Comparison of ENCODE assay signal across 35 cellular contexts in genomic region chr13:47374741-47375140, GRCh38.
DNase-seq lines count a peak whose midpoint lies in the region; ATAC-seq, FAIRE-seq and TF ChIP-seq lines count a peak whose summit lies in the region.
"Had no signal": no experiment of that assay in that cellular context is flagged by ENCODE, and none has a peak within 500 bp of the region (broad histone marks: within the 10 kb centered on the region; RNA-seq: fewer than 3 reads in every experiment).

No MANE protein-coding gene starts in this region.

- H3K36me3 ChIP-seq in HepG2 (replicated peaks in 1 of 2; ENCODE audit: control insufficient read depth in 1 of 2, insufficient read depth in 2 of 2, low read length in 2 of 2) (no peaks in the 10 kb centered on the region), right lobe of liver (no peaks in the 10 kb centered on the region), GM12878 (ENCODE audit: control insufficient read depth in 2 of 2, insufficient read depth in 2 of 2, low read length in 1 of 2) (no peaks in the 10 kb centered on the region), tibial artery (no peaks in the 10 kb centered on the region)
- H3K36me3 ChIP-seq: BE2C; BLaER1; BLaER1 treated with 17β-estradiol and CSF1 and Interleukin-3, amounts not matched to agents 10 nM and 100 nM had no signal

- in situ Hi-C loops in HepG2 (cut with HindIII; ENCODE audit: extremely low pct_ligation_motif_present, low pct_unique_long_range_greater_than_20kb), result no loop called here
- in situ Hi-C loops in GM12878 (cut with MboI), result no loop called here

- H3K27ac Mint-ChIP-seq in WTC11, result no peak overlapping the region
- H3K27ac Mint-ChIP-seq: B cell; CD14-positive monocyte; CD4-positive, alpha-beta memory T cell; CD4-positive, alpha-beta T cell; CD4-positive, CD25-positive, alpha-beta regulatory T cell; CD8-positive, alpha-beta memory T cell; CD8-positive, alpha-beta T cell had no signal

- H4K20me1 ChIP-seq in HepG2 (ENCODE audit: insufficient read depth, low read length), result no peaks in the 10 kb centered on the region
- H4K20me1 ChIP-seq in GM12878 (ENCODE audit: control insufficient read depth, insufficient read depth), result no peaks in the 10 kb centered on the region
- H4K20me1 ChIP-seq: BLaER1; BLaER1 treated with 17β-estradiol and CSF1 and Interleukin-3, amounts not matched to agents 10 nM and 100 nM had no signal

- H3K9me3 ChIP-seq in HepG2 (ENCODE audit: low read length) (peaks cover 26% of the 10 kb centered on the region), right lobe of liver (no peaks in the 10 kb centered on the region), GM12878 (replicated peaks; ENCODE audit: control insufficient read depth, insufficient read depth, low read length) (no peaks in the 10 kb centered on the region), tibial artery (peaks cover 0 to 14% (median under 1%) of the 10 kb centered on the region in 3 donors)
- H3K9me3 ChIP-seq: A549, BE2C, BLaER1 had no signal

- WGBS in HepG2 (ENCODE audit: low lambda C conversion rate), result 0% methylated on average over 1 of the region's 1 CpG
- 20% methylated on average over 1 of the region's 1 CpG for WGBS in right lobe of liver (ENCODE audit: insufficient coverage, low coverage, low lambda C conversion rate, missing lambda C conversion rate)
- 0% methylated on average over 1 of the region's 1 CpG for WGBS in GM12878 (ENCODE audit: insufficient coverage, insufficient replicate concordance, low lambda C conversion rate, missing lambda C conversion rate)

- H3K27me3 Mint-ChIP-seq in WTC11 (ENCODE audit: low read depth), result no peaks in the 10 kb centered on the region
- H3K27me3 Mint-ChIP-seq: B cell; CD4-positive, alpha-beta memory T cell; CD4-positive, alpha-beta T cell; CD4-positive, CD25-positive, alpha-beta regulatory T cell; CD8-positive, alpha-beta memory T cell had no signal

- H3K4me3 ChIP-seq in HepG2 (replicated peaks in 1 of 3; ENCODE audit: insufficient read depth in 1 of 3, low read depth in 2 of 3, low read length in 3 of 3) (no peak overlapping the region), right lobe of liver (no peak overlapping the region), GM12878 (no peak overlapping the region), tibial artery (no peak overlapping the region)
- H3K4me3 ChIP-seq: A549; BLaER1; BLaER1 treated with 17β-estradiol and CSF1 and Interleukin-3, amounts not matched to agents 10 nM and 100 nM had no signal

- no peak overlapping the region for H3K4me2 ChIP-seq in HepG2 (ENCODE audit: low read depth, low read length)
- H3K4me2 ChIP-seq in GM12878 (ENCODE audit: control insufficient read depth, insufficient read depth), result no peak overlapping the region
- H3K4me2 ChIP-seq: A549; BLaER1; BLaER1 treated with 17β-estradiol and CSF1 and Interleukin-3, amounts not matched to agents 10 nM and 100 nM had no signal

- TF ChIP-seq EP300 in HepG2 (IDR thresholded peaks at IDR 0.05; ENCODE audit: low read depth in 2 of 2, low read length in 2 of 2) (no peak), HepG2 (CRISPR knock-in tag; IDR thresholded peaks at IDR 0.05; ENCODE audit: borderline replicate concordance) (no peak), GM12878 (IDR thresholded peaks at IDR 0.05; ENCODE audit: borderline replicate concordance in 1 of 2, control insufficient read depth in 1 of 2, low read depth in 2 of 2, low read length in 2 of 2) (no peak)

- POLR2A ChIA-PET in HepG2 (lab: Yijun Ruan, JAX) (no interaction called here), WTC11 (lab: Charles Lee) (no interaction called here), GM12878 (lab: Charles Lee) (no interaction called here)

- H3K9ac ChIP-seq in HepG2 (ENCODE audit: insufficient read depth, low read depth, low read length) (no peak overlapping the region), GM12878 (ENCODE audit: control insufficient read depth, insufficient read depth, low read length) (no peak overlapping the region)
- H3K9ac ChIP-seq: BLaER1; BLaER1 treated with 17β-estradiol and CSF1 and Interleukin-3, amounts not matched to agents 10 nM and 100 nM had no signal

- TF ChIP-seq RAD21 in HepG2 (CRISPR knock-in tag; IDR thresholded peaks at IDR 0.05) (no peak), GM12878 (IDR thresholded peaks at IDR 0.05; ENCODE audit: insufficient read depth, low read depth, low read length) (no peak)

- RAD21 ChIA-PET in GM12878 (lab: Charles Lee; ENCODE audit: unreplicated experiment), result no interaction called here

- H3K4me1 ChIP-seq in HepG2 (ENCODE audit: insufficient read depth, low read length) (no peaks in the 10 kb centered on the region), right lobe of liver (no peaks in the 10 kb centered on the region), GM12878 (ENCODE audit: control insufficient read depth, insufficient read depth, low read length) (no peaks in the 10 kb centered on the region), tibial artery (peaks cover 0 to 7% (median 0%) of the 10 kb centered on the region in 4 donors)
- H3K4me1 ChIP-seq: A549; BE2C; BLaER1; BLaER1 treated with 17β-estradiol and CSF1 and Interleukin-3, amounts not matched to agents 10 nM and 100 nM; Caco-2 had no signal

- CTCF ChIA-PET in HepG2 (lab: Yijun Ruan, JAX; ENCODE audit: low intra/inter-chr PET ratio, low total read pairs), result no interaction called here
- CTCF ChIA-PET in WTC11 (lab: Charles Lee), result no interaction called here
- CTCF ChIA-PET in GM12878 (lab: Yijun Ruan, JAX), result no interaction called here

- TF ChIP-seq POLR2A in HepG2 (IDR thresholded peaks at IDR 0.05; ENCODE audit: insufficient read depth in 1 of 2, low read depth in 2 of 2, low read length in 2 of 2), result no peak
- TF ChIP-seq POLR2A in right lobe of liver (IDR thresholded peaks at IDR 0.05), result no peak
- TF ChIP-seq POLR2A in GM12878 (IDR thresholded peaks at IDR 0.05; ENCODE audit: low read depth, low read length), result no peak

- TF ChIP-seq CTCF in HepG2 (CRISPR knock-in tag; IDR thresholded peaks at IDR 0.05) (no peak), right lobe of liver (IDR thresholded peaks at IDR 0.05) (no peak), WTC11 (IDR thresholded peaks at IDR 0.05) (no peak), GM12878 (IDR thresholded peaks at IDR 0.05 in 2 of 3, conservative IDR thresholded peaks at IDR 0.05 in 1 of 3; ENCODE audit: control insufficient read depth in 2 of 3, extremely low read depth in 1 of 3, insufficient read depth in 1 of 3, low read depth in 3 of 3, low read length in 3 of 3) (no peak), tibial artery (IDR thresholded peaks at IDR 0.05) (no peak)

- H3K79me2 ChIP-seq in HepG2 (ENCODE audit: insufficient read depth, low read length) (no peaks in the 10 kb centered on the region), GM12878 (ENCODE audit: control insufficient read depth, insufficient read depth, low read length) (no peaks in the 10 kb centered on the region)

- H3K9me3 Mint-ChIP-seq in WTC11, result peaks cover 42% of the 10 kb centered on the region

- BruUV-seq in HepG2 (replicated peaks; lab: Mats Ljungman, UMichigan) (no TSS peak), GM12878 (replicated peaks; lab: Mats Ljungman, UMichigan) (no TSS peak)

- DNase-seq in HepG2 (ENCODE audit: low spot score), result no peak
- DNase-seq in right lobe of liver, result no peak
- DNase-seq in WTC11 (ENCODE audit: low spot score), result no peak
- DNase-seq in GM12878 (ENCODE audit: low read depth, low spot score), result no peak
- DNase-seq in stimulated activated CD4-positive, alpha-beta T cell treated with anti-CD3 and anti-CD28 coated beads, Interleukin-12 subunit alpha, Interleukin-12 subunit beta, amount 100 ng/mL, for 4 hours, result no peak
- DNase-seq in tibial artery, result no peak
- DNase-seq: 8988T; ACHN; AML-193; BE2C; C1 segment of cervical spinal cord; Caco-2; Calu3; CD4-positive, alpha-beta memory T cell; CD4-positive, alpha-beta T cell; CD4-positive, CD25-positive, alpha-beta regulatory T cell; CD8-positive, alpha-beta memory T cell; CD8-positive, alpha-beta T cell; COR-L47; DMS 273 treated with DMSO at 0.1 percent for 48 hours; DMS153; DMS53; DMS79; DMS79 treated with DMSO at 0.1 percent for 48 hours; DND-41; EL had no signal

- H3K36me3 Mint-ChIP-seq in WTC11, result peaks cover 17% of the 10 kb centered on the region
- H3K36me3 Mint-ChIP-seq: CD14-positive monocyte; CD4-positive, alpha-beta memory T cell; CD4-positive, CD25-positive, alpha-beta regulatory T cell; CD8-positive, alpha-beta memory T cell; CD8-positive, alpha-beta T cell had no signal

- peaks cover 14% of the 10 kb centered on the region for H3K4me1 Mint-ChIP-seq in WTC11
- H3K4me1 Mint-ChIP-seq: B cell; CD14-positive monocyte; CD4-positive, alpha-beta memory T cell; CD4-positive, CD25-positive, alpha-beta regulatory T cell; CD8-positive, alpha-beta memory T cell had no signal

- no peak for FAIRE-seq in HepG2 (lab: Jason Lieb, UNC)
- peak; percentile 66 for FAIRE-seq in GM12878 (lab: Jason Lieb, UNC)
- FAIRE-seq: A204.1, A549, D721Med had no signal

- ATAC-seq in HepG2, result no peak
- ATAC-seq in right lobe of liver, result no peak
- no peak for ATAC-seq in WTC11
- no peak for ATAC-seq in GM12878
- ATAC-seq: A549; CD8-positive, alpha-beta T cell had no signal

- no peak overlapping the region for H3K4me3 Mint-ChIP-seq in WTC11
- H3K4me3 Mint-ChIP-seq: B cell; CD14-positive monocyte; CD4-positive, alpha-beta memory T cell; CD4-positive, alpha-beta T cell; CD4-positive, CD25-positive, alpha-beta regulatory T cell; CD8-positive, alpha-beta memory T cell; CD8-positive, alpha-beta T cell had no signal

- H2AFZ ChIP-seq in HepG2 (ENCODE audit: low read length) (no peak overlapping the region), GM12878 (ENCODE audit: control insufficient read depth, low read depth, low read length) (no peak overlapping the region)

- intact Hi-C loops in HepG2 (cut with micrococcal nuclease; ENCODE audit: unreplicated experiment) (no loop called here), right lobe of liver (cut with DNase I) (no loop called here), GM12878 (cut with micrococcal nuclease; ENCODE audit: unreplicated experiment) (no loop called here), tibial artery (cut with DNase I; ENCODE audit: low total_unique reads) (no loop called here)

- no peak overlapping the region for H3K27ac ChIP-seq in HepG2 (ENCODE audit: extremely low read length, insufficient read depth, low read length)
- H3K27ac ChIP-seq in right lobe of liver, result no peak overlapping the region
- H3K27ac ChIP-seq in GM12878 (ENCODE audit: control insufficient read depth, insufficient read depth), result no peak overlapping the region
- H3K27ac ChIP-seq in tibial artery, result no peak overlapping the region
- H3K27ac ChIP-seq: 22Rv1; A549; BLaER1; BLaER1 treated with 17β-estradiol and CSF1 and Interleukin-3, amounts not matched to agents 10 nM and 100 nM; C4-2B had no signal

- H3K27me3 ChIP-seq in HepG2 (ENCODE audit: control insufficient read depth in 1 of 2, insufficient read depth in 2 of 2, low read length in 2 of 2) (no peaks in the 10 kb centered on the region), right lobe of liver (no peaks in the 10 kb centered on the region), GM12878 (replicated peaks in 1 of 2; ENCODE audit: control insufficient read depth in 2 of 2, insufficient read depth in 2 of 2, low read length in 1 of 2) (no peaks in the 10 kb centered on the region), tibial artery (no peaks in the 10 kb centered on the region)
- H3K27me3 ChIP-seq: BE2C; BLaER1; BLaER1 treated with 17β-estradiol and CSF1 and Interleukin-3, amounts not matched to agents 10 nM and 100 nM had no signal

- SMC1A ChIA-PET in GM12878 (lab: Charles Lee; ENCODE audit: uncharacterized antibody, unreplicated experiment), result no interaction called here

TF ChIP-seq in GM12878, 131 proteins besides CTCF, POLR2A, EP300 and RAD21 (continues in another document):
- TF ChIP-seq HDAC2 (IDR thresholded peaks at IDR 0.05), result no peak
